Comparison of ENCODE assay signal across 8 cellular contexts in the genomic region with DNA sequence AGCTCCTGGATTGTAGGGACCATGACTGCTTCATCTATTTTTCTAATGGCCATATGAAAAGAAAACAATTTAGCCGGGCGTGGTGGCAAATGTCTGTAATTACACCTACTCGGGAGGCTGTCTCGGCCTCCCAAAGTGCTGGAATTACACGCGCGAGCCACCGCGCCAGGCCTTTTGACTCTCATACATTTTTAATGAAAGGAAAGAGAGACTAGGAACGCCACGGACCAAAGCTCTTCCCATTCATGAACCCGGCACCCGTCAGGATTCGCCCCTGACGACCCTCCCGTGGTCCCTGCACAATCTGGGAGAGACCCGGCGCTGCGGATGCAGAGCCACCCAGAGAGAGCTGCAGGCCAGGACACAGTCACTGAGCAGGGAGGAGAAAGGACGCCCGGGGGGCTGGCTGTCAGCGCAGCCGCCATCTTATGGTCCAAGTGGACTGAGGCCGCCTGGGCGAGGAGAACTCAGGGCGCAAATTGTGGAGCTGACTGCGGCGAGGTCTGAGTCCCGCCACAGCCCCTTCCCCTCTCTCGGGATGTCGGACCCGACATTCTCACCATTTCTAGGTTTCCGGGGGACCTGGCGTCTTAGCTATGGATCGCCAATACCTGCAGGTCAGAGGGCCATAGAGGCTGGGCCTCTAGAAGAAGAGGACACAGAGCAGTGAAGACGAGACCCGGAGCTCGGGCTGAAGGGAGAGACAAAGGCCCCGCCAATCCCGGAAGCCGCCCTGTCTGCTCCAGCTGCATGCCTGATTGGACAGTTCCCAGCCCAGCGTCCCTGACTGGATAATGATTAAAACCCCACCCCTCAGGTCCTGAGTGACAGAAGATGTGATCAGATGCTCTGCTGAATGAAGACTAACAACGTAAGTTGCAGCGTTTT. TPM values are rescaled to one million over a fixed set of nuclear protein-coding genes. Genes with fewer than 3 reads are reported as not detected.
DNase-seq lines count a peak whose midpoint lies in the region; ATAC-seq and TF ChIP-seq lines count a peak whose summit lies in the region.

A gene (minus strand): TSS at position 705 of the 888 bp plus-strand sequence. CDS start 142 bp downstream, at position 563.

- H3K27ac ChIP-seq in SJCRH30 = peak within 1 kb of the TSS; percentile 92

- H3K4me1 Mint-ChIP-seq in activated naive CD8-positive, alpha-beta T cell treated with anti-CD3 and anti-CD28 coated beads for 36 hours = peaks cover 20% of the 10 kb centered on the region
- peaks cover 4% of the 10 kb centered on the region for H3K4me1 Mint-ChIP-seq in type B pancreatic cell (ENCODE audit: unreplicated experiment)

- no peaks in the 10 kb centered on the region for H3K27me3 Mint-ChIP-seq in activated naive CD8-positive, alpha-beta T cell treated with anti-CD3 and anti-CD28 coated beads for 36 hours
- H3K27me3 Mint-ChIP-seq in type B pancreatic cell = no peaks in the 10 kb centered on the region

- peak; percentile 95 for DNase-seq in DMS 273 treated with DMSO at 0.1 percent for 48 hours (lab: John Stamatoyannopoulos, UW)
- DNase-seq in HuH-7.5 (ENCODE audit: low spot score) = peak; percentile 74
- peak; percentile 96 to 97 for DNase-seq in SJCRH30
- peak; percentile 87 for DNase-seq in activated naive CD8-positive, alpha-beta T cell treated with anti-CD3 and anti-CD28 coated beads for 36 hours
- DNase-seq in cardiac septum (ENCODE audit: low spot score) = peak; percentile 92
- DNase-seq in posterior cingulate gyrus = peak; percentile 82 to 99 (median 93)
- peak; percentile 84 for DNase-seq in type B pancreatic cell (ENCODE audit: extremely low spot score, unreplicated experiment)

- peaks cover 26% of the 10 kb centered on the region for H3K36me3 ChIP-seq in SJCRH30

- TF ChIP-seq CTCF in type B pancreatic cell (conservative IDR thresholded peaks at IDR 0.05) = peak; percentile 67

- peak within 1 kb of the TSS; percentile 96 for H3K4me3 Mint-ChIP-seq in activated naive CD8-positive, alpha-beta T cell treated with anti-CD3 and anti-CD28 coated beads for 36 hours
- peak within 1 kb of the TSS; percentile 98 for H3K4me3 Mint-ChIP-seq in type B pancreatic cell

- peaks cover 6% of the 10 kb centered on the region; the same call in 1 of the 2 replicates for H3K9me3 ChIP-seq in SJCRH30 (replicated peaks)

- peak within 1 kb of the TSS; percentile 74 for H3K4me3 ChIP-seq in SJCRH30

- H3K27ac Mint-ChIP-seq in activated naive CD8-positive, alpha-beta T cell treated with anti-CD3 and anti-CD28 coated beads for 36 hours = peak within 1 kb of the TSS; percentile 94
- H3K27ac Mint-ChIP-seq in type B pancreatic cell = peak within 1 kb of the TSS; percentile 97

- intact Hi-C loops in cardiac septum (cut with DNase I) = loop anchor here (5.0 kb wide), 1 partner anchor 71 kb away; a partner anchor contains a TSS
- intact Hi-C loops in posterior cingulate gyrus (cut with DNase I) = no loop called here

- H3K9me3 Mint-ChIP-seq in activated naive CD8-positive, alpha-beta T cell treated with anti-CD3 and anti-CD28 coated beads for 36 hours = peaks cover 14% of the 10 kb centered on the region
- H3K9me3 Mint-ChIP-seq in type B pancreatic cell = peaks cover 8% of the 10 kb centered on the region

- H3K36me3 Mint-ChIP-seq in activated naive CD8-positive, alpha-beta T cell treated with anti-CD3 and anti-CD28 coated beads for 36 hours = peaks cover 31% of the 10 kb centered on the region
- H3K36me3 Mint-ChIP-seq in type B pancreatic cell = peaks cover 23% of the 10 kb centered on the region

- H3K4me1 ChIP-seq in SJCRH30 = peaks cover 3% of the 10 kb centered on the region; the same call in 1 of the 2 replicates

- H3K27me3 ChIP-seq in SJCRH30 = no peaks in the 10 kb centered on the region

- ATAC-seq in GM21381 (IDR thresholded peaks at IDR 0.05; ENCODE audit: unreplicated experiment) = peak; percentile 91

RNA-seq across cellular contexts. Expression of the gene that starts here (rescaled TPM):
- 7.4 and 9.2 TPM in 2 replicates for total RNA-seq in SJCRH30 (2014; rRNA removed; shearing (Covaris generic))
- 1 to 10 TPM; 5.0 to 5.8 TPM for total RNA-seq in activated naive CD8-positive, alpha-beta T cell treated with anti-CD3 and anti-CD28 coated beads for 36 hours
- 0.38 TPM for total RNA-seq in cardiac septum
- 8.4 and 8.5 TPM in 2 replicates for total RNA-seq in type B pancreatic cell (ENCODE audit: low replicate concordance)

Comparison
In these comparisons a context has a peak if more than half of its experiments do, and no peak if none do; other contexts are left out.
1. Peak in every context shown above with its lines: DNase-seq, ATAC-seq, H3K4me3 ChIP-seq and H3K27ac ChIP-seq.
2. Peak in DNase-seq in cardiac septum; RNA of the gene not detected or under 1 TPM.